8 cellular contexts compared by ENCODE assay signal in the genomic region with DNA sequence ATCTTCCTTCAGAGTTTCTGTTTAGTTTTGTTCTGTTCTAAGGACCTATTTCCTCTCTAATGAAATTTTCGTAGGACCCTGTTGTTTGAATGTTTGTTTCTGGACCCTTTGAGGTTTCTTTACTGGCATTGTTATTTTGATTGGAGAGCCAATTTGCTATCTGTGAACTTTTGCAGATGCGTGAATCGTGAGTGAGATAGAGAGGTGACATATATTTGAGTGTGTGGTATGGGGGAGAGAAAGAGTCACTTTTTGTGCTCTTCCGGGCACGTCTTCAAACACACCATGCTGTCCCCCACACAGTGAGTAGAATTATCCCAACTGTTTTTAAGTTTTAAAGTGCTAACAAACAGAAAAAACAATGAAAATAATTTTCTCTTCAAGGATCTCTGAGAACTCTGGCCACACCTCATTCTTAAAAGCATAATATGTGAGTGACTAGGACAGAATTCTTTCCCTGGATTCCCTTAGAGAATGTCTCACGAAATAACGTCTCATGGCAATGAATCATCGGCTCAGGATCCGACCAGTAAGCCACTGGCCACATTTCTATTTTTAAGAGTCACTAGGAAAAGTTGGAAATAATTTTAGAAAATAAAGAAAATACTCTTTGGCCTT.
DNase-seq lines count a peak whose midpoint lies in the region; TF ChIP-seq lines count a peak whose summit lies in the region.

No MANE protein-coding gene starts in this region.

- TF ChIP-seq CTCF in WI38 (IDR thresholded peaks at IDR 0.05; ENCODE audit: low read depth, low read length): no peak
- no peak for TF ChIP-seq CTCF in fibroblast of villous mesenchyme (IDR thresholded peaks at IDR 0.05; ENCODE audit: insufficient read depth, low read depth, low read length)
- TF ChIP-seq CTCF in progenitor cell of endocrine pancreas (IDR thresholded peaks at IDR 0.05; ENCODE audit: unreplicated experiment): no peak

- peak overlapping the region; percentile 98 for H3K27ac Mint-ChIP-seq in activated naive CD4-positive, alpha-beta T cell treated with anti-CD3 and anti-CD28 coated beads, Interleukin-2, amount 50 U/mL, for 24 hours
- peak overlapping the region; percentile 7 for H3K27ac Mint-ChIP-seq in progenitor cell of endocrine pancreas

- H3K27me3 Mint-ChIP-seq in activated naive CD4-positive, alpha-beta T cell treated with anti-CD3 and anti-CD28 coated beads, Interleukin-2, amount 50 U/mL, for 24 hours: no peaks in the 10 kb centered on the region
- H3K27me3 Mint-ChIP-seq in progenitor cell of endocrine pancreas: no peaks in the 10 kb centered on the region

- H3K4me3 ChIP-seq in WI38 (ENCODE audit: low read depth, low read length) (peak overlapping the region; percentile 55), fibroblast of villous mesenchyme (ENCODE audit: low read depth, low read length) (peak overlapping the region; percentile 45)

- peaks cover 2% of the 10 kb centered on the region for H3K36me3 Mint-ChIP-seq in activated naive CD4-positive, alpha-beta T cell treated with anti-CD3 and anti-CD28 coated beads, Interleukin-2, amount 50 U/mL, for 24 hours
- H3K36me3 Mint-ChIP-seq in progenitor cell of endocrine pancreas (ENCODE audit: insufficient read depth): no peaks in the 10 kb centered on the region

- no peaks in the 10 kb centered on the region for H3K9me3 Mint-ChIP-seq in activated naive CD4-positive, alpha-beta T cell treated with anti-CD3 and anti-CD28 coated beads, Interleukin-2, amount 50 U/mL, for 24 hours
- H3K9me3 Mint-ChIP-seq in progenitor cell of endocrine pancreas (ENCODE audit: low read depth): no peaks in the 10 kb centered on the region

- H3K4me1 Mint-ChIP-seq in activated naive CD4-positive, alpha-beta T cell treated with anti-CD3 and anti-CD28 coated beads, Interleukin-2, amount 50 U/mL, for 24 hours: peaks cover 58% of the 10 kb centered on the region
- H3K4me1 Mint-ChIP-seq in progenitor cell of endocrine pancreas (ENCODE audit: low read depth): peaks cover 22% of the 10 kb centered on the region

- DNase-seq in activated naive CD4-positive, alpha-beta T cell (lab: John Stamatoyannopoulos, UW): no peak
- DNase-seq in fibroblast of villous mesenchyme (ENCODE audit: low read depth): peak; percentile 94
- DNase-seq in progenitor cell of endocrine pancreas (ENCODE audit: low spot score, unreplicated experiment): no peak
- DNase-seq in SK-N-DZ (ENCODE audit: low spot score): no peak
- no peak for DNase-seq in HuH-7 (ENCODE audit: low spot score)
- DNase-seq in activated effector memory CD4-positive, alpha-beta T cell treated with Interleukin-2 at 50 U/mL for 16 hours: no peak

- H3K4me3 Mint-ChIP-seq in activated naive CD4-positive, alpha-beta T cell treated with anti-CD3 and anti-CD28 coated beads, Interleukin-2, amount 50 U/mL, for 24 hours: peak overlapping the region; percentile 93
- H3K4me3 Mint-ChIP-seq in progenitor cell of endocrine pancreas (ENCODE audit: low read depth): no peak overlapping the region
